Comparison of ENCODE assay signal across 30 cellular contexts in the genomic region with DNA sequence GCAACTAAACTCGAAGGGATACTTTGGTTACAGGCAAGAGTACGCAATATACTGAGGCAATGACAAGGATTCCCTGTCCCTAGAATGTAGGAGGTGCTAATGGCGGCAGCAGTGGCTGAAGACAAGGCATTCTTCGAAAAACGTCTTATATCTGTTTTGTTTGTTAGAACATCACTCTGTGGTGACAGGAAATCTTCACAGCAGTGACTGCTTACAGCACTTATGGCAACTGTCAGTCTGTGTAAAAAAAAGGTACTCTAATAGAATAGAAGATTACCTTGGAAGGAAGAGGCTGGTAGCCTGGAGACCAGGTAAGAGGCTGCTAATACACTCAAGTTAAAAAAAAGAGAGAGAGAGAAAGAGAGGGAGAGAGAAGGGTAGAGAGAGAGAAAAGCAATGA.
"Had no signal": no experiment of that assay in that cellular context is flagged by ENCODE, and none has a peak within 500 bp of the region (broad histone marks: within the 10 kb centered on the region; RNA-seq: fewer than 3 reads in every experiment).

No MANE protein-coding gene starts in this region.

- H3K4me3 ChIP-seq: adrenal gland, ascending aorta, body of pancreas, breast epithelium, cardiac muscle cell had no signal

- H3K27me3 ChIP-seq: adrenal gland, ascending aorta, body of pancreas, brain microvascular endothelial cell, breast epithelium, cardiac muscle cell had no signal

- H3K9me3 ChIP-seq: adrenal gland, ascending aorta, body of pancreas had no signal

- DNase-seq: activated effector memory CD4-positive, alpha-beta T cell treated with anti-CD3 and anti-CD28 coated beads, Interleukin-2, amount 50 U/mL, for 16 hours; activated effector memory CD4-positive, alpha-beta T cell treated with Interleukin-2 at 50 U/mL for 16 hours; activated gamma-delta T cell; activated gamma-delta T cell treated with Interleukin-2 at 50 U/mL for 16 hours; activated naive CD4-positive, alpha-beta T cell; activated naive CD4-positive, alpha-beta T cell treated with anti-CD3 and anti-CD28 coated beads for 36 hours; activated naive CD4-positive, alpha-beta T cell treated with anti-CD3 and anti-CD28 coated beads, Interleukin-2, amount 10 ng/mL, durations not matched to agents 7 days and 5 days; activated naive CD4-positive, alpha-beta T cell treated with anti-CD3 and anti-CD28 coated beads, Interleukin-2, amount 50 U/mL, for 16 hours; activated naive CD4-positive, alpha-beta T cell treated with Interleukin-2 at 50 U/mL for 16 hours; activated naive CD8-positive, alpha-beta T cell treated with anti-CD3 and anti-CD28 coated beads for 36 hours; activated naive CD8-positive, alpha-beta T cell treated with anti-CD3 and anti-CD28 coated beads, Interleukin-2, amount 10 ng/mL, durations not matched to agents 7 days and 5 days; activated naive CD8-positive, alpha-beta T cell treated with anti-CD3 and anti-CD28 coated beads, Interleukin-2, amount 50 U/mL, for 24 hours; activated T-cell treated with anti-CD3 and anti-CD28 coated beads, Interleukin-2, amount 50 U/mL, for 1 hour; activated T-cell treated with anti-CD3 and anti-CD28 coated beads, Interleukin-2, amount 50 U/mL, for 24 hours; activated T-cell treated with anti-CD3 and anti-CD28 coated beads, Interleukin-2, amount 50 U/mL, for 4 hours; activated T-cell treated with anti-CD3 and anti-CD28 coated beads, Interleukin-2, amount 50 U/mL, for 48 hours; activated T-cell treated with anti-CD3 and anti-CD28 coated beads, Interleukin-2, amount 50 U/mL, for 72 hours; adrenal gland; amniotic stem cell; amygdala; anterior cingulate cortex; aorta; body of pancreas; brain microvascular endothelial cell; caudate nucleus; central memory CD4-positive, alpha-beta T cell; cerebellar nuclear complex had no signal

- H3K36me3 ChIP-seq: adrenal gland, ascending aorta, brain microvascular endothelial cell, breast epithelium, cardiac muscle cell had no signal

- H3K27ac ChIP-seq: adrenal gland, ascending aorta, body of pancreas, brain microvascular endothelial cell, breast epithelium, cardiac muscle cell had no signal
